ENCODE assay signal across 8 cellular contexts in genomic region chr12:57632369-57632897, GRCh38. TPM values are rescaled to one million over a fixed set of nuclear protein-coding genes. Genes with fewer than 3 reads are reported as not detected.
A peak's percentile ranks its signal among the peaks of the same experiment; 100 is the strongest.
DNase-seq lines count a peak whose midpoint lies in the region; ATAC-seq, FAIRE-seq and TF ChIP-seq lines count a peak whose summit lies in the region.

No MANE protein-coding gene starts in this region.

- no peaks in the 10 kb centered on the region for H3K9me3 Mint-ChIP-seq in CD8-positive, alpha-beta T cell
- H3K9me3 Mint-ChIP-seq in T-helper 2 cell treated with Interferon-gamma antibody and Interleukin-4, amounts not matched to agents 5 μg/mL and 100 μg/mL, for 36 hours = no peaks in the 10 kb centered on the region
- H3K9me3 Mint-ChIP-seq in naive thymus-derived CD4-positive, alpha-beta T cell = no peaks in the 10 kb centered on the region
- H3K9me3 Mint-ChIP-seq in endothelial cell (ENCODE audit: unreplicated experiment) = no peaks in the 10 kb centered on the region

- peak overlapping the region; percentile 57 for H3K4me3 ChIP-seq in CD8-positive, alpha-beta T cell (ENCODE audit: low read depth, low read length)
- peak overlapping the region; percentile 71 to 92 for H3K4me3 ChIP-seq in HCT116 (replicated peaks in 1 of 2; ENCODE audit: low read depth in 1 of 2, low read length in 2 of 2)
- peak overlapping the region in 1 of 3 experiments; percentile 24 for H3K4me3 ChIP-seq in endothelial cell of umbilical vein (replicated peaks in 1 of 3; ENCODE audit: insufficient read depth in 1 of 3, low read depth in 1 of 3, low read length in 3 of 3)
- peak overlapping the region; percentile 57 for H3K4me3 ChIP-seq in naive thymus-derived CD4-positive, alpha-beta T cell (ENCODE audit: low read length)

- H3K4me2 ChIP-seq in HCT116 (ENCODE audit: low read length) (peak overlapping the region; percentile 92), endothelial cell of umbilical vein (ENCODE audit: insufficient read depth, low read length) (peak overlapping the region; percentile 66)

- no peak for TF ChIP-seq POLR2A in HCT116 (IDR thresholded peaks at IDR 0.05; ENCODE audit: borderline replicate concordance, extremely low read depth, insufficient read depth, insufficient read length)
- no peak for TF ChIP-seq POLR2A in endothelial cell of umbilical vein (IDR thresholded peaks at IDR 0.05; ENCODE audit: low read depth, low read length)

- H3K79me2 ChIP-seq in HCT116 (ENCODE audit: insufficient read depth, low read length) (peaks cover 13% of the 10 kb centered on the region), endothelial cell of umbilical vein (ENCODE audit: control insufficient read depth, insufficient read depth, low read length) (no peaks in the 10 kb centered on the region)

- dilution Hi-C loops in endothelial cell of umbilical vein (cut with MboI; ENCODE audit: extremely low pct_ligation_motif_present, low sequenced_read_pairs) = no loop called here

- no peak for TF ChIP-seq CTCF in CD8-positive, alpha-beta T cell (IDR thresholded peaks at IDR 0.05)
- TF ChIP-seq CTCF in HCT116 (IDR thresholded peaks at IDR 0.05 in 2 of 3, conservative IDR thresholded peaks at IDR 0.05 in 1 of 3; ENCODE audit: borderline replicate concordance in 1 of 3, insufficient read depth in 1 of 3, low read depth in 2 of 3, low read length in 2 of 3) = no peak
- TF ChIP-seq CTCF in endothelial cell of umbilical vein (IDR thresholded peaks at IDR 0.05; ENCODE audit: extremely low read depth in 1 of 2, insufficient read depth in 1 of 2, low read depth in 1 of 2, low read length in 2 of 2) = no peak
- no peak for TF ChIP-seq CTCF in endothelial cell (IDR thresholded peaks at IDR 0.05; ENCODE audit: unreplicated experiment)

- peaks cover 14% of the 10 kb centered on the region for H3K4me1 Mint-ChIP-seq in CD8-positive, alpha-beta T cell (ENCODE audit: low read depth)
- H3K4me1 Mint-ChIP-seq in T-helper 2 cell treated with Interferon-gamma antibody and Interleukin-4, amounts not matched to agents 5 μg/mL and 100 μg/mL, for 36 hours (ENCODE audit: low read depth) = peaks cover 11% of the 10 kb centered on the region
- peaks cover 0 to 15% (median 10%) of the 10 kb centered on the region in 7 donors for H3K4me1 Mint-ChIP-seq in naive thymus-derived CD4-positive, alpha-beta T cell
- H3K4me1 Mint-ChIP-seq in endothelial cell (ENCODE audit: unreplicated experiment) = peaks cover 3% of the 10 kb centered on the region

- CTCF ChIA-PET in CD8-positive, alpha-beta T cell (lab: Charles Lee) = interaction anchor here (0.6 to 3.5 kb wide), 13 partner anchors 10 to 272 kb away, joined by 3 to 29 read pairs (median 4); no protein-coding TSS in a partner anchor
- CTCF ChIA-PET in HCT116 (lab: Charles Lee) (interaction anchor here (1.0 to 2.0 kb wide), 3 partner anchors 12 to 49 kb away, joined by 4 to 7 read pairs (median 4); no protein-coding TSS in a partner anchor), endothelial cell of umbilical vein (lab: Charles Lee) (interaction anchor here (0.6 to 6.8 kb wide), 25 partner anchors 10 to 174 kb away, joined by 3 to 126 read pairs (median 4); partner anchors contain the start of genes ARHGEF25, GLI1 and OS9)
- CTCF ChIA-PET in naive thymus-derived CD4-positive, alpha-beta T cell (lab: Charles Lee) = interaction anchor here (0.6 to 1.5 kb wide), 6 partner anchors 48 to 1207 kb away, joined by 3 to 4 read pairs (median 3); no protein-coding TSS in a partner anchor

- DNase-seq in CD8-positive, alpha-beta T cell = peak in 1 of 7 experiments; percentile 28
- no peak for DNase-seq in HCT116 (ENCODE audit: low read depth, low spot score)
- DNase-seq in T-helper 2 cell treated with Interferon-gamma antibody and Interleukin-4, amounts not matched to agents 5 μg/mL and 100 μg/mL, for 36 hours (ENCODE audit: low spot score) = no peak
- no peak for DNase-seq in endothelial cell of umbilical vein (ENCODE audit: low read depth, low spot score)
- peak in 1 of 9 donors; percentile 29 for DNase-seq in naive thymus-derived CD4-positive, alpha-beta T cell
- DNase-seq in endothelial cell (ENCODE audit: low spot score) = no peak
- DNase-seq in hippocampal formation (lab: John Stamatoyannopoulos, UW) = no peak

- H3K27me3 Mint-ChIP-seq in CD8-positive, alpha-beta T cell (ENCODE audit: low read depth) = peaks cover 53% of the 10 kb centered on the region
- peaks cover 62% of the 10 kb centered on the region for H3K27me3 Mint-ChIP-seq in T-helper 2 cell treated with Interferon-gamma antibody and Interleukin-4, amounts not matched to agents 5 μg/mL and 100 μg/mL, for 36 hours (ENCODE audit: low read depth)
- H3K27me3 Mint-ChIP-seq in naive thymus-derived CD4-positive, alpha-beta T cell = peaks cover 36 to 71% (median 50%) of the 10 kb centered on the region in 5 donors
- peaks cover 19% of the 10 kb centered on the region for H3K27me3 Mint-ChIP-seq in endothelial cell (ENCODE audit: unreplicated experiment)

- FAIRE-seq in endothelial cell of umbilical vein (lab: Jason Lieb, UNC) = no peak

- H3K9me3 ChIP-seq in CD8-positive, alpha-beta T cell (ENCODE audit: low read length) = no peaks in the 10 kb centered on the region
- H3K9me3 ChIP-seq in HCT116 (ENCODE audit: control insufficient read depth in 1 of 2, insufficient read depth in 1 of 2, low read depth in 1 of 2, low read length in 2 of 2) = no peaks in the 10 kb centered on the region
- no peaks in the 10 kb centered on the region for H3K9me3 ChIP-seq in endothelial cell of umbilical vein (replicated peaks; ENCODE audit: control insufficient read depth, insufficient read depth, low read length)
- no peaks in the 10 kb centered on the region for H3K9me3 ChIP-seq in naive thymus-derived CD4-positive, alpha-beta T cell (ENCODE audit: control insufficient read depth in 2 of 3, low read length in 3 of 3)

- H3K9ac ChIP-seq in HCT116 (ENCODE audit: low read length) (peak overlapping the region; percentile 86), endothelial cell of umbilical vein (replicated peaks; ENCODE audit: extremely low read depth, insufficient read depth, low read length) (no peak overlapping the region)

- RAD21 ChIA-PET in HCT116 (lab: Charles Lee; ENCODE audit: low non-redundant PET in 1 of 2, low total read pairs in 2 of 2, uncharacterized antibody in 2 of 2, unreplicated experiment in 2 of 2) = interaction anchor here in 1 of 2 experiments (1.7 kb wide), 1 partner anchor 49 kb away, joined by 5 read pairs; no protein-coding TSS in a partner anchor

- no peaks in the 10 kb centered on the region for H3K9me1 ChIP-seq in endothelial cell of umbilical vein (replicated peaks; ENCODE audit: control insufficient read depth, extremely low read depth, insufficient read depth, low read length)

- no peaks in the 10 kb centered on the region for H3K36me3 ChIP-seq in CD8-positive, alpha-beta T cell (ENCODE audit: insufficient read depth, low read length)
- H3K36me3 ChIP-seq in HCT116 (ENCODE audit: control insufficient read depth in 1 of 2, insufficient read depth in 2 of 2, low read length in 2 of 2) = peaks cover 0 to 10% of the 10 kb centered on the region in 2 experiments; a peak in 1 of 4 replicates
- H3K36me3 ChIP-seq in endothelial cell of umbilical vein (ENCODE audit: control insufficient read depth in 2 of 2, extremely low read depth in 1 of 2, insufficient read depth in 2 of 2, low read length in 2 of 2) = no peaks in the 10 kb centered on the region
- no peaks in the 10 kb centered on the region for H3K36me3 ChIP-seq in naive thymus-derived CD4-positive, alpha-beta T cell (ENCODE audit: control insufficient read depth in 2 of 3, insufficient read depth in 3 of 3, low read length in 3 of 3)

- H3K27ac ChIP-seq in CD8-positive, alpha-beta T cell (ENCODE audit: low read depth, low read length) = no peak overlapping the region
- H3K27ac ChIP-seq in HCT116 (ENCODE audit: low read depth, low read length) = peak overlapping the region; percentile 77
- H3K27ac ChIP-seq in endothelial cell of umbilical vein (ENCODE audit: insufficient read depth, low read depth, low read length) = no peak overlapping the region
- no peak overlapping the region for H3K27ac ChIP-seq in naive thymus-derived CD4-positive, alpha-beta T cell (ENCODE audit: low read depth, low read length)

- no peak overlapping the region for H2AFZ ChIP-seq in HCT116 (ENCODE audit: low read depth, low read length, poor library complexity, severe bottlenecking)
- H2AFZ ChIP-seq in endothelial cell of umbilical vein (ENCODE audit: low read depth, low read length) = peak overlapping the region; percentile 67

- peaks cover 18% of the 10 kb centered on the region for H3K4me1 ChIP-seq in CD8-positive, alpha-beta T cell (ENCODE audit: insufficient read depth, low read length)
- peaks cover 12 to 21% of the 10 kb centered on the region in 2 experiments for H3K4me1 ChIP-seq in HCT116 (ENCODE audit: control insufficient read depth in 1 of 2, insufficient read depth in 2 of 2, low read length in 2 of 2)
- H3K4me1 ChIP-seq in endothelial cell of umbilical vein (ENCODE audit: control insufficient read depth, extremely low read depth, insufficient read depth, low read length) = no peaks in the 10 kb centered on the region
- H3K4me1 ChIP-seq in naive thymus-derived CD4-positive, alpha-beta T cell (ENCODE audit: control insufficient read depth in 2 of 2, insufficient read depth in 2 of 2, low read length in 2 of 2) = peaks cover 8% of the 10 kb centered on the region in 2 donors

- BruUV-seq in HCT116 (replicated peaks; lab: Mats Ljungman, UMichigan) (no TSS peak), endothelial cell of umbilical vein (replicated peaks; lab: Mats Ljungman, UMichigan) (no TSS peak)

- H4K20me1 ChIP-seq in HCT116 (ENCODE audit: insufficient read depth) (no peaks in the 10 kb centered on the region), endothelial cell of umbilical vein (replicated peaks; ENCODE audit: control insufficient read depth, extremely low read depth, insufficient read depth, low read length) (no peaks in the 10 kb centered on the region)

- no peak for TF ChIP-seq RAD21 in HCT116 (IDR thresholded peaks at IDR 0.05; ENCODE audit: low read depth)

- POLR2A ChIA-PET in CD8-positive, alpha-beta T cell (lab: Charles Lee) = no interaction called here
- POLR2A ChIA-PET in HCT116 (lab: Charles Lee) (no interaction called here), endothelial cell of umbilical vein (lab: Charles Lee) (no interaction called here)
- POLR2A ChIA-PET in naive thymus-derived CD4-positive, alpha-beta T cell (lab: Charles Lee) = interaction anchor here (0.6 to 1.2 kb wide), 3 partner anchors 62 to 174 kb away, joined by 3 to 5 read pairs (median 3); partner anchors contain the start of gene OS9

- no peaks in the 10 kb centered on the region for H3K36me3 Mint-ChIP-seq in CD8-positive, alpha-beta T cell
- no peaks in the 10 kb centered on the region for H3K36me3 Mint-ChIP-seq in T-helper 2 cell treated with Interferon-gamma antibody and Interleukin-4, amounts not matched to agents 5 μg/mL and 100 μg/mL, for 36 hours (ENCODE audit: low read depth)
- H3K36me3 Mint-ChIP-seq in naive thymus-derived CD4-positive, alpha-beta T cell = no peaks in the 10 kb centered on the region
- no peaks in the 10 kb centered on the region for H3K36me3 Mint-ChIP-seq in endothelial cell (ENCODE audit: low read depth, unreplicated experiment)

- H3K9me2 ChIP-seq in HCT116 (ENCODE audit: insufficient read depth) = no peaks in the 10 kb centered on the region

- intact Hi-C loops in CD8-positive, alpha-beta T cell (cut with DNase I, micrococcal nuclease) = loop anchor here in 1 of 2 experiments (5.0 kb wide), 1 partner anchor 60 kb away; the partner anchor contains the start of gene OS9
- intact Hi-C loops in HCT116 (cut with micrococcal nuclease) (loop anchor here (2.0 kb wide), 2 partner anchors 42 to 60 kb away; partner anchors contain the start of gene PIP4K2C), endothelial cell of umbilical vein (cut with micrococcal nuclease) (no loop called here)
- intact Hi-C loops in naive thymus-derived CD4-positive, alpha-beta T cell (cut with micrococcal nuclease) = loop anchor here in 1 of 2 donors (2.0 kb wide), 2 partner anchors 60 to 108 kb away; no protein-coding TSS in a partner anchor

- peak; percentile 15 for ATAC-seq in CD8-positive, alpha-beta T cell
- ATAC-seq in HCT116 (peak; percentile 56), GM21576 (IDR thresholded peaks at IDR 0.05; ENCODE audit: unreplicated experiment) (no peak)
- ATAC-seq in naive thymus-derived CD4-positive, alpha-beta T cell = peak; percentile 18

- no peak overlapping the region for H3K27ac Mint-ChIP-seq in CD8-positive, alpha-beta T cell
- H3K27ac Mint-ChIP-seq in T-helper 2 cell treated with Interferon-gamma antibody and Interleukin-4, amounts not matched to agents 5 μg/mL and 100 μg/mL, for 36 hours = no peak overlapping the region
- peak overlapping the region in 2 of 9 donors; percentile 13 to 66 for H3K27ac Mint-ChIP-seq in naive thymus-derived CD4-positive, alpha-beta T cell
- no peak overlapping the region for H3K27ac Mint-ChIP-seq in endothelial cell (ENCODE audit: unreplicated experiment)

- peaks cover 10% of the 10 kb centered on the region for H3K27me3 ChIP-seq in CD8-positive, alpha-beta T cell (ENCODE audit: insufficient read depth, low read length)
- H3K27me3 ChIP-seq in HCT116 (ENCODE audit: insufficient read depth, low read length) = no peaks in the 10 kb centered on the region
- H3K27me3 ChIP-seq in endothelial cell of umbilical vein (ENCODE audit: control insufficient read depth in 2 of 2, insufficient read depth in 2 of 2, low read length in 2 of 2) = peaks cover 30 to 46% of the 10 kb centered on the region in 2 experiments
- peaks cover 0 to 21% of the 10 kb centered on the region in 2 donors for H3K27me3 ChIP-seq in naive thymus-derived CD4-positive, alpha-beta T cell (ENCODE audit: control insufficient read depth in 2 of 2, insufficient read depth in 2 of 2, low read length in 2 of 2)

- H3K4me3 Mint-ChIP-seq in CD8-positive, alpha-beta T cell = peak overlapping the region; percentile 71
- H3K4me3 Mint-ChIP-seq in T-helper 2 cell treated with Interferon-gamma antibody and Interleukin-4, amounts not matched to agents 5 μg/mL and 100 μg/mL, for 36 hours = peak overlapping the region; percentile 80
- peak overlapping the region; percentile 25 to 83 (median 70) for H3K4me3 Mint-ChIP-seq in naive thymus-derived CD4-positive, alpha-beta T cell
- no peak overlapping the region for H3K4me3 Mint-ChIP-seq in endothelial cell (ENCODE audit: unreplicated experiment)

RNA-seq across cellular contexts. Expression of gene B4GALNT1, which starts 0.6 kb away (rescaled TPM):
- total RNA-seq in CD8-positive, alpha-beta T cell = not detected
- total RNA-seq in HCT116 (2021; ENCODE audit: unreplicated experiment) (31.3 TPM), endothelial cell of umbilical vein (0.25 and 0.35 TPM in 2 replicates), endothelial cell (ENCODE audit: unreplicated experiment) (1.3 TPM)
- 12.8 and 15.3 TPM in 2 replicates for polyA plus RNA-seq in HCT116 (2012)
- 0.24 and 0.33 TPM in 2 replicates for polyA plus RNA-seq in endothelial cell of umbilical vein
- polyA plus RNA-seq in endothelial cell of umbilical vein (2011; cell fraction: cytosol; rRNA removed) = 0.08 and 0.20 TPM in 2 replicates
- 0.32 and 0.33 TPM in 2 replicates for polyA plus RNA-seq in endothelial cell of umbilical vein (2011; cell fraction: nucleus; rRNA removed)
- polyA plus RNA-seq in endothelial cell of umbilical vein (2012) = 0.87 and 1.00 TPM in 2 replicates
- polyA minus RNA-seq in endothelial cell of umbilical vein = 0.66 and 0.81 TPM in 2 replicates
- polyA minus RNA-seq in endothelial cell of umbilical vein (2011; cell fraction: cytosol; rRNA and poly(A)+ RNA removed) = 8.1 TPM
- polyA minus RNA-seq in endothelial cell of umbilical vein (2011; cell fraction: nucleus; rRNA and poly(A)+ RNA removed) = 0.63 TPM in 1 of 2 replicates, not detected in the other
- total RNA-seq in naive thymus-derived CD4-positive, alpha-beta T cell = 1 to 10 TPM in 1 of 5 experiments, not detected in 4; 1.4 TPM
- not detected for polyA plus RNA-seq in naive thymus-derived CD4-positive, alpha-beta T cell

RNA-seq across cellular contexts. Expression of gene ARHGEF25, which starts 21.2 kb away (rescaled TPM):
- total RNA-seq in CD8-positive, alpha-beta T cell = under 1 TPM; 0.33 to 0.36 TPM
- total RNA-seq in HCT116 (2021; ENCODE audit: unreplicated experiment) (3.6 TPM), endothelial cell of umbilical vein (4.7 and 7.4 TPM in 2 replicates), endothelial cell (ENCODE audit: unreplicated experiment) (20.0 TPM)
- polyA plus RNA-seq in HCT116 (2012) = 3.2 and 4.1 TPM in 2 replicates
- 3.5 and 4.7 TPM in 2 replicates for polyA plus RNA-seq in endothelial cell of umbilical vein
- 3.7 and 3.8 TPM in 2 replicates for polyA plus RNA-seq in endothelial cell of umbilical vein (2011; cell fraction: cytosol; rRNA removed)
- polyA plus RNA-seq in endothelial cell of umbilical vein (2011; cell fraction: nucleus; rRNA removed) = 26.0 and 33.6 TPM in 2 replicates
- 5.9 and 10.1 TPM in 2 replicates for polyA plus RNA-seq in endothelial cell of umbilical vein (2012)
- 5.2 and 5.7 TPM in 2 replicates for polyA minus RNA-seq in endothelial cell of umbilical vein
- polyA minus RNA-seq in endothelial cell of umbilical vein (2011; cell fraction: cytosol; rRNA and poly(A)+ RNA removed) = not detected
- polyA minus RNA-seq in endothelial cell of umbilical vein (2011; cell fraction: nucleus; rRNA and poly(A)+ RNA removed) = 1.5 and 3.2 TPM in 2 replicates
- 1 to 10 TPM in 1 of 5 experiments, under 1 TPM in 4; 0.29 to 1.2 (median 0.84) TPM for total RNA-seq in naive thymus-derived CD4-positive, alpha-beta T cell
- polyA plus RNA-seq in naive thymus-derived CD4-positive, alpha-beta T cell = not detected

RNA-seq across cellular contexts. Expression of gene DTX3, which starts 27.8 kb away (rescaled TPM):
- 10 to 100 TPM; 33.2 to 33.7 TPM for total RNA-seq in CD8-positive, alpha-beta T cell
- total RNA-seq in HCT116 (2021; ENCODE audit: unreplicated experiment) = 0.37 TPM
- polyA plus RNA-seq in HCT116 (2012) = not detected in 2 replicates
- total RNA-seq in endothelial cell of umbilical vein = 25.9 and 34.5 TPM in 2 replicates
- 51.4 and 65.0 TPM in 2 replicates for polyA plus RNA-seq in endothelial cell of umbilical vein
- 20.2 and 31.4 TPM in 2 replicates for polyA plus RNA-seq in endothelial cell of umbilical vein (2011; cell fraction: cytosol; rRNA removed)
- 193 and 248 TPM in 2 replicates for polyA plus RNA-seq in endothelial cell of umbilical vein (2011; cell fraction: nucleus; rRNA removed)
- polyA plus RNA-seq in endothelial cell of umbilical vein (2012) = 16.2 and 24.6 TPM in 2 replicates
- 27.7 and 28.1 TPM in 2 replicates for polyA minus RNA-seq in endothelial cell of umbilical vein
- polyA minus RNA-seq in endothelial cell of umbilical vein (2011; cell fraction: cytosol; rRNA and poly(A)+ RNA removed) = not detected
- 28.7 and 41.1 TPM in 2 replicates for polyA minus RNA-seq in endothelial cell of umbilical vein (2011; cell fraction: nucleus; rRNA and poly(A)+ RNA removed)
- 10 to 100 TPM; 25.1 to 42.5 (median 35.6) TPM for total RNA-seq in naive thymus-derived CD4-positive, alpha-beta T cell
- 1 to 10 TPM; 5.3 to 6.7 TPM for polyA plus RNA-seq in naive thymus-derived CD4-positive, alpha-beta T cell
- total RNA-seq in endothelial cell (ENCODE audit: unreplicated experiment) = 43.7 TPM

RNA-seq across cellular contexts. Expression of gene PIP4K2C, which starts 41.4 kb away (rescaled TPM):
- total RNA-seq in CD8-positive, alpha-beta T cell = 10 to 100 TPM; 16.4 to 20.1 TPM
- total RNA-seq in HCT116 (2021; ENCODE audit: unreplicated experiment) (38.4 TPM), endothelial cell of umbilical vein (9.1 and 11.5 TPM in 2 replicates), endothelial cell (ENCODE audit: unreplicated experiment) (18.5 TPM)
- 23.0 and 25.7 TPM in 2 replicates for polyA plus RNA-seq in HCT116 (2012)
- 10.5 and 11.3 TPM in 2 replicates for polyA plus RNA-seq in endothelial cell of umbilical vein
- 7.2 and 8.5 TPM in 2 replicates for polyA plus RNA-seq in endothelial cell of umbilical vein (2011; cell fraction: cytosol; rRNA removed)
- 6.6 and 8.6 TPM in 2 replicates for polyA plus RNA-seq in endothelial cell of umbilical vein (2011; cell fraction: nucleus; rRNA removed)
- 11.9 and 12.7 TPM in 2 replicates for polyA plus RNA-seq in endothelial cell of umbilical vein (2012)
- polyA minus RNA-seq in endothelial cell of umbilical vein = 10.1 and 14.1 TPM in 2 replicates
- polyA minus RNA-seq in endothelial cell of umbilical vein (2011; cell fraction: cytosol; rRNA and poly(A)+ RNA removed) = 12.6 TPM
- polyA minus RNA-seq in endothelial cell of umbilical vein (2011; cell fraction: nucleus; rRNA and poly(A)+ RNA removed) = 2.0 and 3.7 TPM in 2 replicates
- 10 to 100 TPM; 20.1 to 29.7 (median 21.9) TPM for total RNA-seq in naive thymus-derived CD4-positive, alpha-beta T cell
- 10 to 100 TPM; 18.5 to 29.7 TPM for polyA plus RNA-seq in naive thymus-derived CD4-positive, alpha-beta T cell

Comparison
In these comparisons a context has a peak if more than half of its experiments do, and no peak if none do; other contexts are left out.
1. RNA of gene B4GALNT1, which starts 0.6 kb away (total RNA-seq): 31.3 TPM in HCT116 (single experiment); 1.3 TPM in endothelial cell (single experiment), 0.25 to 0.35 TPM in endothelial cell of umbilical vein, not detected in CD8-positive, alpha-beta T cell and 1.4 TPM in naive thymus-derived CD4-positive, alpha-beta T cell; every median in the first group is over 10 times any median in the second.
2. RNA of gene DTX3, which starts 27.8 kb away (total RNA-seq): 43.7 TPM in endothelial cell (single experiment), 25.1 to 42.5 TPM in naive thymus-derived CD4-positive, alpha-beta T cell, 25.9 to 34.5 TPM in endothelial cell of umbilical vein and 33.2 to 33.7 TPM in CD8-positive, alpha-beta T cell; 0.37 TPM in HCT116 (single experiment); every median in the first group is over 10 times any median in the second.